Comparison of ENCODE assay signal across 10 cellular contexts in the genomic region with DNA sequence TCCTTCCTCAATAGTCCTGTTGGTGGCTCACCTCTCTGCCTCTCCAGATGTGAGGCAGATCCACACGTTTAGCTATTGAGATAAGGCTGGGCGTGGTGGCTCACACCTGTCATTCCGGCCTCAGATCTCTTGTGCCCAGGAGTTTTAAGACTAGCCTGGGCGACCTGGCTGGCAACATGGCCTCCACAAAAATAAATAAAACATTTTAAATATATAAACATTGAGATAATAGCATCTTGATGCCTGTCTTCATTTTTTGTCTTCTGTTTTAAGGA. TPM values are rescaled to one million over a fixed set of nuclear protein-coding genes. Genes with fewer than 3 reads are reported as not detected.
DNase-seq lines count a peak whose midpoint lies in the region; ATAC-seq and TF ChIP-seq lines count a peak whose summit lies in the region.
"Had no signal": no experiment of that assay in that cellular context is flagged by ENCODE, and none has a peak within 500 bp of the region (broad histone marks: within the 10 kb centered on the region; RNA-seq: fewer than 3 reads in every experiment).

No MANE protein-coding gene starts in this region.

- no peak overlapping the region for H3K27ac Mint-ChIP-seq in stimulated activated naive CD8-positive, alpha-beta T cell treated with anti-CD3 and anti-CD28 coated beads, Interleukin-15, Interleukin-2, amounts not matched to agents 100 ng/mL and 50 ng/mL, for 24 hours
- peak overlapping the region; percentile 80 for H3K27ac Mint-ChIP-seq in activated naive CD8-positive, alpha-beta T cell treated with anti-CD3 and anti-CD28 coated beads for 36 hours
- H3K27ac Mint-ChIP-seq in memory B cell: no peak overlapping the region

- no peaks in the 10 kb centered on the region for H3K36me3 ChIP-seq in uterus

- DNase-seq in stimulated activated naive CD8-positive, alpha-beta T cell treated with anti-CD3 and anti-CD28 coated beads, Interleukin-15, Interleukin-2, amounts not matched to agents 100 U/mL and 50 U/mL, for 24 hours: no peak
- DNase-seq in activated naive CD8-positive, alpha-beta T cell treated with anti-CD3 and anti-CD28 coated beads for 36 hours: no peak
- DNase-seq in memory B cell (ENCODE audit: low spot score in 2 of 2) (no peak), uterus (no peak), G401 (ENCODE audit: low spot score) (no peak), Kasumi-1 (lab: John Stamatoyannopoulos, UW) (no peak), SKM-1 treated with dmso at 0.1 percent for 144 hours (lab: John Stamatoyannopoulos, UW; ENCODE audit: unreplicated experiment) (no peak)
- DNase-seq: activated CD4-positive, alpha-beta T cell treated with anti-CD3 and anti-CD28 coated beads, Interleukin-2, amount 50 U/mL, for 1 hour; foreskin keratinocyte had no signal

- H3K9me3 ChIP-seq in uterus: no peaks in the 10 kb centered on the region

- peak overlapping the region; percentile 89 to 95 for H3K27ac ChIP-seq in uterus
- H3K27ac ChIP-seq: foreskin keratinocyte had no signal

- no peak for TF ChIP-seq POLR2A in uterus (IDR thresholded peaks at IDR 0.05)

- H3K9me3 Mint-ChIP-seq in stimulated activated naive CD8-positive, alpha-beta T cell treated with anti-CD3 and anti-CD28 coated beads, Interleukin-15, Interleukin-2, amounts not matched to agents 100 ng/mL and 50 ng/mL, for 24 hours: peaks cover 3% of the 10 kb centered on the region
- no peaks in the 10 kb centered on the region for H3K9me3 Mint-ChIP-seq in activated naive CD8-positive, alpha-beta T cell treated with anti-CD3 and anti-CD28 coated beads for 36 hours
- peaks cover 3% of the 10 kb centered on the region for H3K9me3 Mint-ChIP-seq in memory B cell

- no peak for ATAC-seq in stimulated activated naive CD8-positive, alpha-beta T cell treated with anti-CD3 and anti-CD28 coated beads, Interleukin-15, Interleukin-2, amounts not matched to agents 100 U/mL and 50 U/mL, for 24 hours
- ATAC-seq in memory B cell (ENCODE audit: low read depth): no peak
- ATAC-seq: foreskin keratinocyte had no signal

- H3K36me3 Mint-ChIP-seq in stimulated activated naive CD8-positive, alpha-beta T cell treated with anti-CD3 and anti-CD28 coated beads, Interleukin-15, Interleukin-2, amounts not matched to agents 100 ng/mL and 50 ng/mL, for 24 hours (ENCODE audit: low read depth): peaks cover 2% of the 10 kb centered on the region
- H3K36me3 Mint-ChIP-seq in activated naive CD8-positive, alpha-beta T cell treated with anti-CD3 and anti-CD28 coated beads for 36 hours: no peaks in the 10 kb centered on the region
- peaks cover 3% of the 10 kb centered on the region for H3K36me3 Mint-ChIP-seq in memory B cell

- TF ChIP-seq CTCF in uterus (IDR thresholded peaks at IDR 0.05): no peak

- intact Hi-C loops in uterus (cut with DNase I; ENCODE audit: low total_unique reads): no loop called here

- H3K4me3 ChIP-seq in uterus: no peak overlapping the region

- H3K4me1 ChIP-seq in uterus: peaks cover 0 to 19% of the 10 kb centered on the region in 2 donors
- H3K4me1 ChIP-seq: foreskin keratinocyte had no signal

- in situ Hi-C loops in G401 (cut with HindIII; ENCODE audit: low sequenced_read_pairs): no loop called here

- H3K4me1 Mint-ChIP-seq in stimulated activated naive CD8-positive, alpha-beta T cell treated with anti-CD3 and anti-CD28 coated beads, Interleukin-15, Interleukin-2, amounts not matched to agents 100 ng/mL and 50 ng/mL, for 24 hours (ENCODE audit: low read depth): peaks cover 10% of the 10 kb centered on the region
- peaks cover 2% of the 10 kb centered on the region for H3K4me1 Mint-ChIP-seq in activated naive CD8-positive, alpha-beta T cell treated with anti-CD3 and anti-CD28 coated beads for 36 hours
- H3K4me1 Mint-ChIP-seq in memory B cell: no peaks in the 10 kb centered on the region

- peak overlapping the region; percentile 78 for H3K4me3 Mint-ChIP-seq in stimulated activated naive CD8-positive, alpha-beta T cell treated with anti-CD3 and anti-CD28 coated beads, Interleukin-15, Interleukin-2, amounts not matched to agents 100 ng/mL and 50 ng/mL, for 24 hours
- peak overlapping the region; percentile 85 for H3K4me3 Mint-ChIP-seq in activated naive CD8-positive, alpha-beta T cell treated with anti-CD3 and anti-CD28 coated beads for 36 hours
- peak overlapping the region; percentile 37 for H3K4me3 Mint-ChIP-seq in memory B cell

- peaks cover 3% of the 10 kb centered on the region for H3K27me3 Mint-ChIP-seq in stimulated activated naive CD8-positive, alpha-beta T cell treated with anti-CD3 and anti-CD28 coated beads, Interleukin-15, Interleukin-2, amounts not matched to agents 100 ng/mL and 50 ng/mL, for 24 hours
- peaks cover 3% of the 10 kb centered on the region for H3K27me3 Mint-ChIP-seq in activated naive CD8-positive, alpha-beta T cell treated with anti-CD3 and anti-CD28 coated beads for 36 hours
- H3K27me3 Mint-ChIP-seq in memory B cell: peaks cover 3% of the 10 kb centered on the region

- H3K27me3 ChIP-seq in uterus: no peaks in the 10 kb centered on the region
- H3K27me3 ChIP-seq: foreskin keratinocyte had no signal

RNA-seq across cellular contexts. Expression of a gene that starts 1.4 kb away (rescaled TPM):
- total RNA-seq in activated naive CD8-positive, alpha-beta T cell treated with anti-CD3 and anti-CD28 coated beads for 36 hours: 10 to 100 TPM; 27.2 to 28.7 TPM
- 10 to 100 TPM; 14.7 to 42.0 (median 28.0) TPM for total RNA-seq in uterus
- total RNA-seq in G401 (2014; rRNA removed; shearing (Covaris generic)): 48.3 and 51.4 TPM in 2 replicates

RNA-seq across cellular contexts. Expression of a gene that starts 25.0 kb away (rescaled TPM):
- 1 to 10 TPM; 5.3 to 5.6 TPM for total RNA-seq in activated naive CD8-positive, alpha-beta T cell treated with anti-CD3 and anti-CD28 coated beads for 36 hours
- total RNA-seq in uterus: 10 to 100 TPM in 3 of 4 donors, 1 to 10 TPM in 1; 8.2 to 57.5 (median 19.1) TPM
- total RNA-seq in G401 (2014; rRNA removed; shearing (Covaris generic)): 12.8 and 13.9 TPM in 2 replicates
